Comparison of ENCODE assay signal across 9 cellular contexts in genomic region chr1:110672753-110673108, GRCh38. TPM values are rescaled to one million over a fixed set of nuclear protein-coding genes. Genes with fewer than 3 reads are reported as not detected.
DNase-seq lines count a peak whose midpoint lies in the region; ATAC-seq and TF ChIP-seq lines count a peak whose summit lies in the region.
"Had no signal": no experiment of that assay in that cellular context is flagged by ENCODE, and none has a peak within 500 bp of the region (broad histone marks: within the 10 kb centered on the region; RNA-seq: fewer than 3 reads in every experiment).

No MANE protein-coding gene starts in this region.

- peaks cover 5% of the 10 kb centered on the region for H3K27me3 Mint-ChIP-seq in Caco-2 (ENCODE audit: insufficient read depth, unreplicated experiment)
- peaks cover 20% of the 10 kb centered on the region for H3K27me3 Mint-ChIP-seq in HFFc6 (ENCODE audit: insufficient read depth)

- CTCF ChIA-PET in Caco-2 (lab: Charles Lee): no interaction called here

- H3K36me3 ChIP-seq in esophagus squamous epithelium: no peaks in the 10 kb centered on the region
- H3K36me3 ChIP-seq in Caco-2 (ENCODE audit: control insufficient read depth, insufficient read depth, low read length): no peaks in the 10 kb centered on the region

- 26 to 53% methylated on average over 4 of the region's 4 CpGs for WGBS in esophagus squamous epithelium, 2 donors

- TF ChIP-seq POLR2A in GM18505 (IDR thresholded peaks at IDR 0.05; ENCODE audit: borderline replicate concordance, extremely low read depth, insufficient read depth, insufficient read length) (peak; percentile 44), esophagus squamous epithelium (IDR thresholded peaks at IDR 0.05) (peak in 2 of 4 donors; percentile 43 to 74)

- no peak overlapping the region for H3K4me3 Mint-ChIP-seq in Caco-2 (ENCODE audit: unreplicated experiment)
- H3K4me3 Mint-ChIP-seq in HFFc6: no peak overlapping the region

- peak overlapping the region in 3 of 4 donors; percentile 22 to 68 (median 55) for H3K4me3 ChIP-seq in esophagus squamous epithelium
- H3K4me3 ChIP-seq in Caco-2 (ENCODE audit: low read depth, low read length): no peak overlapping the region

- H3K4me1 ChIP-seq in esophagus squamous epithelium (peaks cover 0 to 18% (median 11%) of the 10 kb centered on the region in 3 donors), Caco-2 (no peaks in the 10 kb centered on the region)

- H3K36me3 Mint-ChIP-seq in Caco-2 (ENCODE audit: insufficient read depth, unreplicated experiment) (no peaks in the 10 kb centered on the region), HFFc6 (ENCODE audit: low read depth) (peaks cover 6% of the 10 kb centered on the region)

- H3K27ac Mint-ChIP-seq in Caco-2 (ENCODE audit: unreplicated experiment) (no peak overlapping the region), HFFc6 (no peak overlapping the region)

- ATAC-seq in GM18505 (IDR thresholded peaks at IDR 0.05; ENCODE audit: unreplicated experiment) (no peak), GM21786 (IDR thresholded peaks at IDR 0.05; ENCODE audit: unreplicated experiment) (peak; percentile 72)

- POLR2A ChIA-PET in Caco-2 (lab: Charles Lee): no interaction called here

- H3K9me3 Mint-ChIP-seq in Caco-2 (ENCODE audit: unreplicated experiment) (no peaks in the 10 kb centered on the region), HFFc6 (peaks cover 15% of the 10 kb centered on the region)

- TF ChIP-seq CTCF in esophagus squamous epithelium (IDR thresholded peaks at IDR 0.05) (no peak), Caco-2 (IDR thresholded peaks at IDR 0.05; ENCODE audit: insufficient read depth in 1 of 2, low read depth in 1 of 2, low read length in 1 of 2, severe bottlenecking in 1 of 2, unreplicated experiment in 1 of 2) (no peak), HFFc6 (IDR thresholded peaks at IDR 0.05) (no peak)

- H3K27ac ChIP-seq in esophagus squamous epithelium: peak overlapping the region; percentile 13 to 70 (median 54)

- no peaks in the 10 kb centered on the region for H3K9me3 ChIP-seq in esophagus squamous epithelium
- H3K9me3 ChIP-seq in Caco-2: no peaks in the 10 kb centered on the region

- H3K27me3 ChIP-seq in esophagus squamous epithelium (peaks cover 13 to 94% (median 16%) of the 10 kb centered on the region in 4 donors), Caco-2 (replicated peaks; ENCODE audit: control insufficient read depth, insufficient read depth, low read length) (no peaks in the 10 kb centered on the region)

- BruUV-seq in Caco-2 (replicated peaks; lab: Mats Ljungman, UMichigan): no TSS peak

- H3K4me1 Mint-ChIP-seq in Caco-2 (ENCODE audit: low read depth, unreplicated experiment) (no peaks in the 10 kb centered on the region), HFFc6 (ENCODE audit: low read depth) (peaks cover 8% of the 10 kb centered on the region; the same call in 1 of the 2 replicates)

- DNase-seq in RPMI8226 (peak; percentile 44), esophagus squamous epithelium (lab: John Stamatoyannopoulos, UW) (no peak), AG08395 (ENCODE audit: low spot score) (no peak), Caco-2 (no peak), HFFc6 (no peak), NCI-H446 (lab: John Stamatoyannopoulos, UW) (no peak)

- intact Hi-C loops in esophagus squamous epithelium (cut with DNase I): no loop called here
- intact Hi-C loops in Caco-2 (cut with micrococcal nuclease; ENCODE audit: unreplicated experiment): no loop called here

RNA-seq across cellular contexts. Expression of gene KCNA3, which starts 2.0 kb away (rescaled TPM):
- total RNA-seq in esophagus squamous epithelium (1 to 10 TPM in 3 of 4 donors, under 1 TPM in 1; 0.34 to 3.2 (median 1.2) TPM), Caco-2 (2022) (not detected in 2 replicates)
- not detected for total RNA-seq in HFFc6 (2021; fragmentation: NEBNext Ultra II Directional; extraction: Animal tissue kit (Norgen Biotek cat#: 25700))
- total RNA-seq: epithelial cell of proximal tubule had no signal
